ENCODE assay signal across 31 cellular contexts in genomic region chr11:132605794-132606570, GRCh38.
DNase-seq lines count a peak whose midpoint lies in the region; ATAC-seq and TF ChIP-seq lines count a peak whose summit lies in the region.
"Had no signal": no experiment of that assay in that cellular context is flagged by ENCODE, and none has a peak within 500 bp of the region (broad histone marks: within the 10 kb centered on the region; RNA-seq: fewer than 3 reads in every experiment).

No MANE protein-coding gene starts in this region.

- no TSS peak for BruUV-seq in OCI-LY7 (replicated peaks; lab: Mats Ljungman, UMichigan)

- no peak overlapping the region for H4K91ac ChIP-seq in mesenchymal stem cell (ENCODE audit: low read length)

- no peak overlapping the region for H2BK5ac ChIP-seq in mesenchymal stem cell (ENCODE audit: low read depth, low read length, poor library complexity, severe bottlenecking)

- no peak overlapping the region for H2AK5ac ChIP-seq in mesenchymal stem cell (ENCODE audit: low read length, severe bottlenecking)

- no peak overlapping the region for H3K14ac ChIP-seq in mesenchymal stem cell (ENCODE audit: low read length in 2 of 2)

- H3K4me1 ChIP-seq in esophagus muscularis mucosa (no peaks in the 10 kb centered on the region), mesenchymal stem cell (ENCODE audit: control insufficient read depth, insufficient read depth, low read depth, low read length) (peaks cover 4% of the 10 kb centered on the region), upper lobe of right lung (peaks cover 3% of the 10 kb centered on the region), OCI-LY7 (ENCODE audit: insufficient read depth, low read length, poor library complexity, severe bottlenecking) (no peaks in the 10 kb centered on the region), heart left ventricle (no peaks in the 10 kb centered on the region)
- H3K4me1 ChIP-seq: BLaER1 treated with 17β-estradiol and CSF1 and Interleukin-3, amounts not matched to agents 10 nM and 100 nM; colonic mucosa; psoas muscle had no signal

- no peak overlapping the region for H3K4me2 ChIP-seq in mesenchymal stem cell (ENCODE audit: low read length, poor library complexity, severe bottlenecking)
- no peak overlapping the region for H3K4me2 ChIP-seq in OCI-LY7 (ENCODE audit: low read length)
- H3K4me2 ChIP-seq: BLaER1 treated with 17β-estradiol and CSF1 and Interleukin-3, amounts not matched to agents 10 nM and 100 nM; GM23338 had no signal

- intact Hi-C loops in esophagus muscularis mucosa (cut with DNase I) (no loop called here), upper lobe of right lung (cut with DNase I) (no loop called here), OCI-LY7 (cut with micrococcal nuclease; ENCODE audit: unreplicated experiment) (no loop called here), heart left ventricle (cut with DNase I) (no loop called here)

- peaks cover 0 to 4% (median 0%) of the 10 kb centered on the region in 4 donors for H3K27me3 ChIP-seq in esophagus muscularis mucosa
- H3K27me3 ChIP-seq in mesenchymal stem cell (ENCODE audit: control insufficient read depth in 1 of 2, insufficient read depth in 1 of 2, low read length in 2 of 2) = no peaks in the 10 kb centered on the region
- no peaks in the 10 kb centered on the region for H3K27me3 ChIP-seq in upper lobe of right lung
- H3K27me3 ChIP-seq in heart left ventricle = no peaks in the 10 kb centered on the region
- H3K27me3 ChIP-seq: BLaER1 treated with 17β-estradiol and CSF1 and Interleukin-3, amounts not matched to agents 10 nM and 100 nM; cardiac muscle cell; colonic mucosa; tibial nerve had no signal

- H4K20me1 ChIP-seq in OCI-LY7 (ENCODE audit: insufficient read depth, low read length) = no peaks in the 10 kb centered on the region
- H4K20me1 ChIP-seq: BLaER1 treated with 17β-estradiol and CSF1 and Interleukin-3, amounts not matched to agents 10 nM and 100 nM had no signal

- no peaks in the 10 kb centered on the region; the same call in 1 of the 2 replicates for H3K27me3 Mint-ChIP-seq in HFFc6 (ENCODE audit: insufficient read depth)
- H3K27me3 Mint-ChIP-seq: IgD-negative memory B cell had no signal

- H3K4me3 ChIP-seq in esophagus muscularis mucosa (no peak overlapping the region), mesenchymal stem cell (ENCODE audit: insufficient read depth in 1 of 2, low read depth in 1 of 2, low read length in 2 of 2) (no peak overlapping the region), upper lobe of right lung (no peak overlapping the region), OCI-LY7 (ENCODE audit: low read depth, low read length, poor library complexity, severe bottlenecking) (no peak overlapping the region), heart left ventricle (no peak overlapping the region), coronary artery (no peak overlapping the region)
- H3K4me3 ChIP-seq: BLaER1 treated with 17β-estradiol and CSF1 and Interleukin-3, amounts not matched to agents 10 nM and 100 nM; cardiac muscle cell; colonic mucosa; GM23338; psoas muscle; tibial nerve had no signal

- H3K9me2 ChIP-seq in OCI-LY7 (ENCODE audit: insufficient read depth, low read length) = no peaks in the 10 kb centered on the region

- no peak overlapping the region for H3K4ac ChIP-seq in mesenchymal stem cell (ENCODE audit: low read depth in 1 of 2, low read length in 2 of 2)

- TF ChIP-seq CTCF in HFFc6 (IDR thresholded peaks at IDR 0.05) (no peak), esophagus muscularis mucosa (IDR thresholded peaks at IDR 0.05) (no peak), upper lobe of right lung (IDR thresholded peaks at IDR 0.05) (no peak), OCI-LY7 (conservative IDR thresholded peaks at IDR 0.05; ENCODE audit: low read length) (no peak), heart left ventricle (IDR thresholded peaks at IDR 0.05) (no peak), coronary artery (IDR thresholded peaks at IDR 0.05) (no peak)

- H3K9ac ChIP-seq in mesenchymal stem cell (ENCODE audit: low read length) = no peak overlapping the region
- H3K9ac ChIP-seq: BLaER1 treated with 17β-estradiol and CSF1 and Interleukin-3, amounts not matched to agents 10 nM and 100 nM had no signal

- H2AFZ ChIP-seq in mesenchymal stem cell (ENCODE audit: low read depth, low read length) (no peak overlapping the region), OCI-LY7 (ENCODE audit: low read length) (no peak overlapping the region)
- H2AFZ ChIP-seq: GM23338 had no signal

- H3K4me1 Mint-ChIP-seq in HFFc6 (ENCODE audit: low read depth) = peaks cover 84% of the 10 kb centered on the region
- H3K4me1 Mint-ChIP-seq: IgD-negative memory B cell had no signal

- H3K9me3 ChIP-seq in esophagus muscularis mucosa (no peaks in the 10 kb centered on the region), mesenchymal stem cell (ENCODE audit: control insufficient read depth, low read length) (no peaks in the 10 kb centered on the region), upper lobe of right lung (no peaks in the 10 kb centered on the region), OCI-LY7 (ENCODE audit: low read length) (no peaks in the 10 kb centered on the region), heart left ventricle (no peaks in the 10 kb centered on the region)
- H3K9me3 ChIP-seq: BLaER1 treated with 17β-estradiol and CSF1 and Interleukin-3, amounts not matched to agents 10 nM and 100 nM; colonic mucosa; psoas muscle; tibial nerve had no signal

- no peak overlapping the region for H3K27ac ChIP-seq in esophagus muscularis mucosa (replicated peaks in 1 of 4)
- no peak overlapping the region for H3K27ac ChIP-seq in mesenchymal stem cell (ENCODE audit: low read length, poor library complexity, severe bottlenecking)
- H3K27ac ChIP-seq in upper lobe of right lung = no peak overlapping the region
- no peak overlapping the region for H3K27ac ChIP-seq in OCI-LY7 (ENCODE audit: low read depth, low read length, poor library complexity, severe bottlenecking)
- no peak overlapping the region for H3K27ac ChIP-seq in heart left ventricle
- no peak overlapping the region for H3K27ac ChIP-seq in coronary artery
- H3K27ac ChIP-seq: BLaER1 treated with 17β-estradiol and CSF1 and Interleukin-3, amounts not matched to agents 10 nM and 100 nM; cardiac muscle cell; colonic mucosa; epithelial cell of prostate; psoas muscle; WERI-Rb-1 had no signal

- ATAC-seq in upper lobe of right lung (peak; percentile 63), heart left ventricle (no peak)
- ATAC-seq: GM23338, Panc1, psoas muscle had no signal

- no peaks in the 10 kb centered on the region for H3K36me3 Mint-ChIP-seq in HFFc6 (ENCODE audit: low read depth)
- H3K36me3 Mint-ChIP-seq: activated naive CD8-positive, alpha-beta T cell; IgD-negative memory B cell had no signal

- DNase-seq in HFFc6 (no peak), esophagus muscularis mucosa (ENCODE audit: extremely low spot score) (peak; percentile 66), mesenchymal stem cell (peak; percentile 39), upper lobe of right lung (no peak), OCI-LY7 (ENCODE audit: low spot score) (no peak), heart left ventricle (no peak), coronary artery (ENCODE audit: low spot score) (no peak)
- DNase-seq: activated CD4-positive, alpha-beta T cell treated with anti-CD3 and anti-CD28 coated beads for 48 hours; anterior cingulate cortex; colonic mucosa; COR-L47; DMS53; effector memory CD4-positive, alpha-beta T cell; glutamatergic neuron; kidney; NCI-H2107; NCI-H345; NCI-H69; psoas muscle; SHP77 treated with DMSO at 0.1 percent for 48 hours; stimulated activated CD4-positive, alpha-beta T cell treated with anti-CD3 and anti-CD28 coated beads, Interleukin-4, amount 100 ng/mL, for 24 hours; T-helper 9 cell; WERI-Rb-1 had no signal

- H3K18ac ChIP-seq in mesenchymal stem cell (ENCODE audit: low read depth in 1 of 2, low read length in 2 of 2) = no peak overlapping the region

- H2BK12ac ChIP-seq in mesenchymal stem cell (ENCODE audit: low read length in 2 of 2) = no peak overlapping the region

- H2BK15ac ChIP-seq in mesenchymal stem cell (ENCODE audit: low read depth, poor library complexity, severe bottlenecking) = no peak overlapping the region

- no peak for TF ChIP-seq POLR2A in esophagus muscularis mucosa (IDR thresholded peaks at IDR 0.05; ENCODE audit: low read depth)
- TF ChIP-seq POLR2A in heart left ventricle (IDR thresholded peaks at IDR 0.05) = no peak

- no peaks in the 10 kb centered on the region for H3K36me3 ChIP-seq in esophagus muscularis mucosa
- no peaks in the 10 kb centered on the region for H3K36me3 ChIP-seq in mesenchymal stem cell (ENCODE audit: control insufficient read depth in 1 of 2, insufficient read depth in 2 of 2, low read depth in 1 of 2, low read length in 2 of 2)
- H3K36me3 ChIP-seq in upper lobe of right lung = no peaks in the 10 kb centered on the region
- H3K36me3 ChIP-seq in OCI-LY7 (ENCODE audit: insufficient read depth, low read length) = no peaks in the 10 kb centered on the region
- H3K36me3 ChIP-seq in heart left ventricle = no peaks in the 10 kb centered on the region
- H3K36me3 ChIP-seq: BLaER1 treated with 17β-estradiol and CSF1 and Interleukin-3, amounts not matched to agents 10 nM and 100 nM; cardiac muscle cell; colonic mucosa; tibial nerve; WERI-Rb-1 had no signal

- no peaks in the 10 kb centered on the region for H3K9me3 Mint-ChIP-seq in HFFc6
- H3K9me3 Mint-ChIP-seq: GM23338 had no signal

- TF ChIP-seq EP300 in esophagus muscularis mucosa (IDR thresholded peaks at IDR 0.05) = no peak

- H4K8ac ChIP-seq in mesenchymal stem cell (ENCODE audit: low read length) = peak overlapping the region; percentile 43

- H3K79me2 ChIP-seq in OCI-LY7 (ENCODE audit: insufficient read depth, low read depth, low read length) = no peaks in the 10 kb centered on the region

- CTCF ChIA-PET in OCI-LY7 (lab: Charles Lee; ENCODE audit: unreplicated experiment) = no interaction called here

- WGBS in esophagus muscularis mucosa = 42% methylated on average over 9 of the region's 9 CpGs
- 17% methylated on average over 7 of the region's 9 CpGs for WGBS in mesenchymal stem cell
- WGBS in heart left ventricle, 4 donors = 33 to 41% (median 36%) methylated on average over 9 of the region's 9 CpGs

- peak overlapping the region; percentile 43; the same call in 1 of the 2 replicates for H3K27ac Mint-ChIP-seq in HFFc6
- H3K27ac Mint-ChIP-seq: activated naive CD8-positive, alpha-beta T cell; GM23338 had no signal

- no peaks in the 10 kb centered on the region for H3K79me1 ChIP-seq in mesenchymal stem cell (replicated peaks; ENCODE audit: low read length, poor library complexity, severe bottlenecking)

- H2BK120ac ChIP-seq in mesenchymal stem cell (ENCODE audit: low read depth, low read length) = no peak overlapping the region

- no peak overlapping the region for H3K23ac ChIP-seq in mesenchymal stem cell (ENCODE audit: low read length in 2 of 2)

- POLR2A ChIA-PET in OCI-LY7 (lab: Charles Lee) = no interaction called here

- peak overlapping the region; percentile 39 for H3K4me3 Mint-ChIP-seq in HFFc6
- H3K4me3 Mint-ChIP-seq: activated naive CD8-positive, alpha-beta T cell; GM23338; IgD-negative memory B cell had no signal

Comparison
In these comparisons a context has a peak if more than half of its experiments do, and no peak if none do; other contexts are left out.
1. DNase-seq: peak in esophagus muscularis mucosa (single experiment) and mesenchymal stem cell (single experiment); none in HFFc6 (single experiment), upper lobe of right lung (single experiment), OCI-LY7 (single experiment), heart left ventricle (0 of 5) and coronary artery (single experiment).